In genomic region chr7:112202819-112203218, GRCh38 we compare ENCODE assay signal across 1 cellular context.
TF ChIP-seq lines count a peak whose summit lies in the region.

No MANE protein-coding gene starts in this region.

TF ChIP-seq in HEK293, 187 proteins besides CTCF, POLR2A, EP300 and RAD21 (continued from another document):
- TF ChIP-seq ZSCAN23 (tag by site-specific recombination; IDR thresholded peaks at IDR 0.05) (no peak), ZNF223 (tag by site-specific recombination; IDR thresholded peaks at IDR 0.05) (no peak), ZSCAN18 (tag by site-specific recombination; IDR thresholded peaks at IDR 0.05) (no peak), FEZF1 (tag by site-specific recombination; IDR thresholded peaks at IDR 0.05) (no peak), ZFP37 (tag by site-specific recombination; IDR thresholded peaks at IDR 0.05) (no peak), ZNF677 (tag by site-specific recombination; IDR thresholded peaks at IDR 0.05) (no peak; the same call in 1 of the 2 replicates), OSR2 (tag by site-specific recombination; IDR thresholded peaks at IDR 0.05) (no peak), ZSCAN16 (tag by site-specific recombination; IDR thresholded peaks at IDR 0.05) (no peak), REPIN1 (tag by site-specific recombination; IDR thresholded peaks at IDR 0.05; ENCODE audit: low read depth) (no peak), HOXC10 (CRISPR knock-in tag; IDR thresholded peaks at IDR 0.05) (no peak), PRDM6 (tag by site-specific recombination; IDR thresholded peaks at IDR 0.05) (0 out of 2 replicates have a peak, but pooled peaks have one; percentile 22), ZSCAN4 (tag by site-specific recombination; IDR thresholded peaks at IDR 0.05) (no peak), ZBTB48 (tag by site-specific recombination; IDR thresholded peaks at IDR 0.05) (no peak), ZNF26 (tag by site-specific recombination; IDR thresholded peaks at IDR 0.05) (no peak), MYNN (tag by site-specific recombination; IDR thresholded peaks at IDR 0.05; ENCODE audit: borderline replicate concordance) (no peak), ZNF670 (tag by site-specific recombination; IDR thresholded peaks at IDR 0.05; ENCODE audit: low read depth) (no peak), ZNF645 (tag by site-specific recombination; IDR thresholded peaks at IDR 0.05) (no peak), SP2 (tag by site-specific recombination; IDR thresholded peaks at IDR 0.05) (no peak), PRDM4 (tag by site-specific recombination; IDR thresholded peaks at IDR 0.05) (no peak), ZFP41 (tag by site-specific recombination; IDR thresholded peaks at IDR 0.05; ENCODE audit: borderline replicate concordance) (no peak), ZBTB20 (tag by site-specific recombination; IDR thresholded peaks at IDR 0.05) (no peak), ZNF266 (tag by site-specific recombination; IDR thresholded peaks at IDR 0.05; ENCODE audit: low read depth) (no peak), ZNF580 (tag by site-specific recombination; IDR thresholded peaks at IDR 0.05) (no peak), ZNF785 (tag by site-specific recombination; IDR thresholded peaks at IDR 0.05) (no peak), KLF9 (tag by site-specific recombination; IDR thresholded peaks at IDR 0.05; ENCODE audit: low read depth) (no peak), ZNF114 (tag by site-specific recombination; IDR thresholded peaks at IDR 0.05) (no peak), ZSCAN30 (tag by site-specific recombination; IDR thresholded peaks at IDR 0.05) (no peak)
TF ChIP-seq in HEK293: peak in this region for 19.
